In the genomic region with DNA sequence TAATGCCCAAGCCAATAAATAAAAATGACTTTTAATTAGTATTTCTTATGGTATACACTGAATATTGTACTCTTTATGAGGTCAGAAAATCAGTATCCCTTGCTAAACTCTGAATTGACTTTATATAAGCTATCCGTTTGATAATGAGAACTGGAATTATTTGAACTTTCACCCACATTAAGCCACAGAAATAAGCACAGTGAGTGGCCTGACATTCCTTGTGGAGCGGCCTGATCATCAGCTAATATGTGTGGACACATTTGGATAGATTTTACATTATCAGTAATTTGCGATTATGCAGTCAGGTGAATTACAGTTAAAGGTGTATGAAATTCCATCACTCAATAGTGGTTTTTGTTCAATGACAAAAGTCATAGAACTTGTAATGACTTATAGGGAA, we compare ENCODE assay signal across 20 cellular contexts.
DNase-seq lines count a peak whose midpoint lies in the region; ATAC-seq and TF ChIP-seq lines count a peak whose summit lies in the region.
"Had no signal": no experiment of that assay in that cellular context is flagged by ENCODE, and none has a peak within 500 bp of the region (broad histone marks: within the 10 kb centered on the region; RNA-seq: fewer than 3 reads in every experiment).

No MANE protein-coding gene starts in this region.

- no peak for DNase-seq in CD8-positive, alpha-beta memory T cell
- DNase-seq in fibroblast of the aortic adventitia (ENCODE audit: low read depth) (no peak), osteoblast (ENCODE audit: insufficient read length, low spot score, missing footprints) (no peak), D341Med (ENCODE audit: low spot score) (no peak), LoVo (ENCODE audit: low spot score) (no peak), EL (no peak), dermis blood vessel endothelial cell (no peak)
- DNase-seq: activated CD4-positive, alpha-beta T cell treated with anti-CD3 and anti-CD28 coated beads, Interleukin-2, amount 50 U/mL, for 1 hour; activated naive CD4-positive, alpha-beta T cell treated with anti-CD3 and anti-CD28 coated beads for 36 hours; activated T-cell treated with anti-CD3 and anti-CD28 coated beads for 4 hours; midbrain; NCI-H2029 treated with DMSO at 0.1 percent for 48 hours; NK-92 treated with Interleukin-12 subunit alpha and Interleukin-12 subunit beta, amount 100 ng/mL, for 24 hours; stimulated activated naive CD4-positive, alpha-beta T cell; tibial artery had no signal

- H3K4me1 ChIP-seq in CD8-positive, alpha-beta memory T cell (ENCODE audit: insufficient read depth, low read length) = no peaks in the 10 kb centered on the region
- H3K4me1 ChIP-seq in osteoblast (ENCODE audit: insufficient read depth, low read length) = peaks cover 27% of the 10 kb centered on the region
- H3K4me1 ChIP-seq: prostate gland, tibial artery had no signal

- no peaks in the 10 kb centered on the region for H3K27me3 ChIP-seq in CD8-positive, alpha-beta memory T cell (ENCODE audit: insufficient read depth, low read length, poor library complexity, severe bottlenecking)
- H3K27me3 ChIP-seq in osteoblast (ENCODE audit: insufficient read depth, low read length) = no peaks in the 10 kb centered on the region
- H3K27me3 ChIP-seq: ascending aorta, tibial artery had no signal

- no peak for ATAC-seq in activated T-helper 17 cell treated with anti-CD3 and anti-CD28 coated beads, Interleukin-2, amount 50 U/mL, for 72 hours (replicated peaks)

- no peaks in the 10 kb centered on the region for H3K79me2 ChIP-seq in osteoblast (ENCODE audit: insufficient read depth, low read length)

- H3K4me3 ChIP-seq in CD8-positive, alpha-beta memory T cell (ENCODE audit: low read length) = no peak overlapping the region
- peak overlapping the region; percentile 22 for H3K4me3 ChIP-seq in fibroblast of the aortic adventitia (ENCODE audit: low read depth, low read length)
- peak overlapping the region; percentile 57 for H3K4me3 ChIP-seq in osteoblast (ENCODE audit: insufficient read depth, low read length)
- H3K4me3 ChIP-seq: prostate gland had no signal

- TF ChIP-seq CTCF in fibroblast of the aortic adventitia (IDR thresholded peaks at IDR 0.05; ENCODE audit: insufficient read depth, low read length) (no peak), osteoblast (IDR thresholded peaks at IDR 0.05; ENCODE audit: extremely low read depth, low read depth, low read length) (no peak)

- no peaks in the 10 kb centered on the region for H4K20me1 ChIP-seq in osteoblast (ENCODE audit: insufficient read depth, low read length)

- H3K4me2 ChIP-seq in osteoblast (ENCODE audit: insufficient read depth, low read length) = peak overlapping the region; percentile 71

- peaks cover 0 to 7% (median 3%) of the 10 kb centered on the region in 3 donors for H3K36me3 Mint-ChIP-seq in CD8-positive, alpha-beta memory T cell
- no peaks in the 10 kb centered on the region for H3K36me3 Mint-ChIP-seq in activated T-helper 17 cell treated with anti-CD3 and anti-CD28 coated beads, Interleukin-2, amount 50 U/mL, for 72 hours (ENCODE audit: low read depth)

- CTCF ChIA-PET in CD8-positive, alpha-beta memory T cell (lab: Charles Lee) = interaction anchor here (1.1 kb wide), 1 partner anchor 17 kb away, joined by 3 read pairs; no protein-coding TSS in a partner anchor

- H3K9me3 Mint-ChIP-seq in CD8-positive, alpha-beta memory T cell = peaks cover 0 to 4% (median 2%) of the 10 kb centered on the region in 5 donors
- H3K9me3 Mint-ChIP-seq in activated T-helper 17 cell treated with anti-CD3 and anti-CD28 coated beads, Interleukin-2, amount 50 U/mL, for 72 hours = peaks cover 17% of the 10 kb centered on the region

- no peak overlapping the region for H3K27ac ChIP-seq in CD8-positive, alpha-beta memory T cell (ENCODE audit: low read depth, low read length)
- H3K27ac ChIP-seq in osteoblast (ENCODE audit: low read depth, low read length) = peak overlapping the region; percentile 81
- H3K27ac ChIP-seq: prostate gland, VCaP had no signal

- H3K27ac Mint-ChIP-seq in CD8-positive, alpha-beta memory T cell = peak overlapping the region in 1 of 8 donors; percentile 59
- peak overlapping the region; percentile 68 for H3K27ac Mint-ChIP-seq in activated T-helper 17 cell treated with anti-CD3 and anti-CD28 coated beads, Interleukin-2, amount 50 U/mL, for 72 hours
- H3K27ac Mint-ChIP-seq: activated naive CD4-positive, alpha-beta T cell treated with anti-CD3 and anti-CD28 coated beads for 36 hours had no signal

- H2AFZ ChIP-seq in osteoblast (ENCODE audit: low read length) = no peak overlapping the region

- POLR2A ChIA-PET in CD8-positive, alpha-beta memory T cell (lab: Charles Lee) = no interaction called here

- H3K27me3 Mint-ChIP-seq in CD8-positive, alpha-beta memory T cell = no peaks in the 10 kb centered on the region
- no peaks in the 10 kb centered on the region for H3K27me3 Mint-ChIP-seq in activated T-helper 17 cell treated with anti-CD3 and anti-CD28 coated beads, Interleukin-2, amount 50 U/mL, for 72 hours

- H3K4me3 Mint-ChIP-seq in CD8-positive, alpha-beta memory T cell = peak overlapping the region in 6 of 7 donors; percentile 13 to 81 (median 74)
- peak overlapping the region; percentile 61 for H3K4me3 Mint-ChIP-seq in activated T-helper 17 cell treated with anti-CD3 and anti-CD28 coated beads, Interleukin-2, amount 50 U/mL, for 72 hours
- H3K4me3 Mint-ChIP-seq: activated naive CD4-positive, alpha-beta T cell treated with anti-CD3 and anti-CD28 coated beads for 36 hours; neural crest cell had no signal

- peaks cover 9 to 24% (median 24%) of the 10 kb centered on the region in 3 donors for H3K4me1 Mint-ChIP-seq in CD8-positive, alpha-beta memory T cell
- peaks cover 32% of the 10 kb centered on the region for H3K4me1 Mint-ChIP-seq in activated T-helper 17 cell treated with anti-CD3 and anti-CD28 coated beads, Interleukin-2, amount 50 U/mL, for 72 hours
- H3K4me1 Mint-ChIP-seq: neural crest cell had no signal

- H3K9me3 ChIP-seq in CD8-positive, alpha-beta memory T cell (ENCODE audit: low read length) = no peaks in the 10 kb centered on the region
- no peaks in the 10 kb centered on the region for H3K9me3 ChIP-seq in osteoblast (ENCODE audit: low read depth, low read length)
- H3K9me3 ChIP-seq: ascending aorta, prostate gland, tibial artery had no signal

- no peaks in the 10 kb centered on the region for H3K36me3 ChIP-seq in CD8-positive, alpha-beta memory T cell (ENCODE audit: insufficient read depth, low read length)
- H3K36me3 ChIP-seq in osteoblast (ENCODE audit: insufficient read depth, low read length) = no peaks in the 10 kb centered on the region
- H3K36me3 ChIP-seq: ascending aorta, prostate gland, tibial artery had no signal
